Comparison of ENCODE assay signal across 1 cellular context in the genomic region with DNA sequence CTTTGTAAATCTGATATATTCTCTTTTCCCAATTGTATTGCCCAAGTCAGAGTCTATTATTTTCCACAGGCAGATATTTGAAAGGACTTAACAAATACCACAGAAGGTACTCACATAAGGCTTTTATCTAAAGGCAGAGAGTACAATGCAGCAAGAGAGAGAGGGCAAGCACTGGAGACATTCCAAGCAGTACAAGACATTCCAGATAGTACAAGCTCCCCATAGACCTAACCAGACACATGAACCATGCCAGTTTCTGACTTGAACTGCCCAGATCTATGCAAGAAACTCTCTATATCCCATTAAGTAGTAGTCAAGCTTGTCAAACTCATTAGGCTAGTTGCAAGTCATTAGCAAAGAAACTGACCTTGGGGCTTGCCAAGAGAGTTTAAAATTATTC.
TF ChIP-seq lines count a peak whose summit lies in the region.

No MANE protein-coding gene starts in this region.

TF ChIP-seq in GM12878, 131 proteins besides CTCF, POLR2A, EP300 and RAD21 (continued from another document):
- TF ChIP-seq SKIL (IDR thresholded peaks at IDR 0.05; ENCODE audit: low read depth, poor library complexity, severe bottlenecking) (no peak), E2F4 (IDR thresholded peaks at IDR 0.05; ENCODE audit: low read depth, low read length) (no peak), MXI1 (IDR thresholded peaks at IDR 0.05; ENCODE audit: low read depth, low read length) (no peak), RAD51 (IDR thresholded peaks at IDR 0.05) (no peak), BMI1 (IDR thresholded peaks at IDR 0.05; ENCODE audit: borderline replicate concordance) (no peak), USF1 (IDR thresholded peaks at IDR 0.05; ENCODE audit: borderline replicate concordance, extremely low read length, insufficient read depth, low read depth, low read length) (no peak)
- TF ChIP-seq, protein P1, sequence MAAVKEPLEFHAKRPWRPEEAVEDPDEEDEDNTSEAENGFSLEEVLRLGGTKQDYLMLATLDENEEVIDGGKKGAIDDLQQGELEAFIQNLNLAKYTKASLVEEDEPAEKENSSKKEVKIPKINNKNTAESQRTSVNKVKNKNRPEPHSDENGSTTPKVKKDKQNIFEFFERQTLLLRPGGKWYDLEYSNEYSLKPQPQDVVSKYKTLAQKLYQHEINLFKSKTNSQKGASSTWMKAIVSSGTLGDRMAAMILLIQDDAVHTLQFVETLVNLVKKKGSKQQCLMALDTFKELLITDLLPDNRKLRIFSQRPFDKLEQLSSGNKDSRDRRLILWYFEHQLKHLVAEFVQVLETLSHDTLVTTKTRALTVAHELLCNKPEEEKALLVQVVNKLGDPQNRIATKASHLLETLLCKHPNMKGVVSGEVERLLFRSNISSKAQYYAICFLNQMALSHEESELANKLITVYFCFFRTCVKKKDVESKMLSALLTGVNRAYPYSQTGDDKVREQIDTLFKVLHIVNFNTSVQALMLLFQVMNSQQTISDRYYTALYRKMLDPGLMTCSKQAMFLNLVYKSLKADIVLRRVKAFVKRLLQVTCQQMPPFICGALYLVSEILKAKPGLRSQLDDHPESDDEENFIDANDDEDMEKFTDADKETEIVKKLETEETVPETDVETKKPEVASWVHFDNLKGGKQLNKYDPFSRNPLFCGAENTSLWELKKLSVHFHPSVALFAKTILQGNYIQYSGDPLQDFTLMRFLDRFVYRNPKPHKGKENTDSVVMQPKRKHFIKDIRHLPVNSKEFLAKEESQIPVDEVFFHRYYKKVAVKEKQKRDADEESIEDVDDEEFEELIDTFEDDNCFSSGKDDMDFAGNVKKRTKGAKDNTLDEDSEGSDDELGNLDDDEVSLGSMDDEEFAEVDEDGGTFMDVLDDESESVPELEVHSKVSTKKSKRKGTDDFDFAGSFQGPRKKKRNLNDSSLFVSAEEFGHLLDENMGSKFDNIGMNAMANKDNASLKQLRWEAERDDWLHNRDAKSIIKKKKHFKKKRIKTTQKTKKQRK (IDR thresholded peaks at IDR 0.05; ENCODE audit: low read depth, low read length), result no peak
